In genomic region chr2:136167721-136168470, GRCh38 we compare ENCODE assay signal across 1 cellular context.
TF ChIP-seq lines count a peak whose summit lies in the region.

No MANE protein-coding gene starts in this region.

TF ChIP-seq in GM23338, 12 proteins besides CTCF, POLR2A, EP300 and RAD21 (continued from another document):
- no peak for TF ChIP-seq NANOG (IDR thresholded peaks at IDR 0.05; ENCODE audit: borderline replicate concordance)
